In genomic region chr6:56689114-56689513, GRCh38 we compare ENCODE assay signal across 8 cellular contexts. TPM values are rescaled to one million over a fixed set of nuclear protein-coding genes. Genes with fewer than 3 reads are reported as not detected.
DNase-seq lines count a peak whose midpoint lies in the region; ATAC-seq and TF ChIP-seq lines count a peak whose summit lies in the region.

No MANE protein-coding gene starts in this region.

- H3K36me3 ChIP-seq in right atrium auricular region (no peaks in the 10 kb centered on the region), colonic mucosa (no peaks in the 10 kb centered on the region), upper lobe of right lung (no peaks in the 10 kb centered on the region)

- ATAC-seq in Right ventricle myocardium inferior (no peak), HG03064 (IDR thresholded peaks at IDR 0.05; ENCODE audit: low read depth, unreplicated experiment) (peak; percentile 84), upper lobe of right lung (no peak), GM18519 (IDR thresholded peaks at IDR 0.05; ENCODE audit: low FRiP score, unreplicated experiment) (no peak)

- DNase-seq in right atrium auricular region (ENCODE audit: low spot score) (no peak), Right ventricle myocardium inferior (ENCODE audit: missing footprints) (no peak), colonic mucosa (no peak), upper lobe of right lung (no peak), NCI-H748 treated with DMSO at 0.1 percent for 48 hours (lab: John Stamatoyannopoulos, UW) (no peak), nucleus accumbens (lab: John Stamatoyannopoulos, UW) (no peak)

- intact Hi-C loops in Right ventricle myocardium inferior (cut with DNase I) (no loop called here), colonic mucosa (cut with DNase I) (loop anchor here (2.0 kb wide), 1 partner anchor 32 kb away; no protein-coding TSS in a partner anchor), upper lobe of right lung (cut with DNase I) (no loop called here)

- H3K9me3 ChIP-seq in right atrium auricular region (no peaks in the 10 kb centered on the region), colonic mucosa (no peaks in the 10 kb centered on the region), upper lobe of right lung (no peaks in the 10 kb centered on the region)

- H3K27ac ChIP-seq in right atrium auricular region (peak overlapping the region; percentile 81 to 93), colonic mucosa (peak overlapping the region; percentile 82), upper lobe of right lung (peak overlapping the region; percentile 20)

- no peaks in the 10 kb centered on the region for H3K27me3 ChIP-seq in right atrium auricular region
- no peaks in the 10 kb centered on the region for H3K27me3 ChIP-seq in colonic mucosa
- no peaks in the 10 kb centered on the region for H3K27me3 ChIP-seq in upper lobe of right lung

- peaks cover 0 to 72% of the 10 kb centered on the region in 2 donors for H3K4me1 ChIP-seq in right atrium auricular region
- H3K4me1 ChIP-seq in colonic mucosa: peaks cover 3% of the 10 kb centered on the region
- H3K4me1 ChIP-seq in upper lobe of right lung: no peaks in the 10 kb centered on the region

- peak overlapping the region in 1 of 2 donors; percentile 3 for H3K9ac ChIP-seq in colonic mucosa (ENCODE audit: low read depth in 2 of 2, low read length in 2 of 2)

- no peak for TF ChIP-seq CTCF in right atrium auricular region (IDR thresholded peaks at IDR 0.05)
- TF ChIP-seq CTCF in colonic mucosa (IDR thresholded peaks at IDR 0.05): no peak
- no peak for TF ChIP-seq CTCF in upper lobe of right lung (IDR thresholded peaks at IDR 0.05)

- peak overlapping the region in 1 of 2 donors; percentile 37 for H3K4me3 ChIP-seq in right atrium auricular region
- H3K4me3 ChIP-seq in colonic mucosa: peak overlapping the region; percentile 4
- H3K4me3 ChIP-seq in upper lobe of right lung: peak overlapping the region; percentile 46

RNA-seq across cellular contexts. Expression of gene DST, which starts 46.4 kb away (rescaled TPM):
- total RNA-seq in right atrium auricular region (100 to 1,000 TPM; 257 to 285 TPM), Right ventricle myocardium inferior (243 TPM), colonic mucosa (100 to 1,000 TPM; 115 to 197 TPM), upper lobe of right lung (450 TPM)

Comparison
In these comparisons a context has a peak if more than half of its experiments do, and no peak if none do; other contexts are left out.
1. H3K27ac ChIP-seq: peak in every context shown above with its lines; median percentile 87 in right atrium auricular region; 82 in colonic mucosa; 20 in upper lobe of right lung.